ENCODE assay signal across 20 cellular contexts in the genomic region with DNA sequence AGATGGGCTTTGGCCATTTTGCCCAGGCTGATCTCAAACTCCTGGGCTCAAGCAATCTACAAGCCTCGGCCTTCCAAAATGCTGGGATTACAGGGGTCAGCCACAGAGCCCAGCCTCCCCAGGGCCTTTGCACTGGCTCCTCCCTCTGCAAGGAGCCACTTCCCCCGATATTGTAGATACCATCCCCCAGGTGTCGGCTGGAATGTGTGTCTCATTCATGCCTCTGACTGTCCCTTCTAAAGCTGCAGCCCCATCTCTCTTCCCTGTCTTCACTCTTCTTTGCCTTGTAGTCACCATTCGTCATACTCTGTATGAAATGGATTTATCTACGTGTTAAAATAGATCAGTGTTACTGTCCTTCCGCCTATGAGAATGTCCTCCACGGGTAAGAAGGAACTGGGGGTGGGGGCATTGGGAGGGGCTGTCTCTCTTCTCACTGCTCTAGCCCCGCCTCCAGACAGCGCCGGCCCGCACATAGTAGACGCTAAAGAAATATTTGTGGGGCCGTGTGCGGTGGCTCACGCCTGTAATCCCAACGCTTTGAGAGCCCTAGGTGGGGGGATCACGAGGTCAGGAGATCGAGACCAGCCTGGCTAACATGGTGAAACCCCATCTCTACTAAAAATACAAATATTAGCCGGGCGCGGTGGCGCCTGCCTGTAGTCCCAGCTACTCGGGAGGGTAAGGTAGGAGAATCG.
DNase-seq lines count a peak whose midpoint lies in the region; ATAC-seq and TF ChIP-seq lines count a peak whose summit lies in the region.
"Had no signal": no experiment of that assay in that cellular context is flagged by ENCODE, and none has a peak within 500 bp of the region (broad histone marks: within the 10 kb centered on the region; RNA-seq: fewer than 3 reads in every experiment).

No MANE protein-coding gene starts in this region.

- H3K4me3 Mint-ChIP-seq in activated B cell treated with CpG ODN at 0.5 μM for 24 hours (peak overlapping the region; percentile 5), naive B cell (peak overlapping the region in 5 of 8 donors; percentile 10 to 75 (median 49))
- H3K4me3 Mint-ChIP-seq: HFFc6 had no signal

- H3K9me3 ChIP-seq in heart right ventricle: no peaks in the 10 kb centered on the region

- H3K36me3 ChIP-seq in heart right ventricle: no peaks in the 10 kb centered on the region

- no peaks in the 10 kb centered on the region for H3K36me3 Mint-ChIP-seq in activated B cell treated with CpG ODN at 0.5 μM for 24 hours (ENCODE audit: low read depth)
- H3K36me3 Mint-ChIP-seq in naive B cell: peaks cover 0 to 7% of the 10 kb centered on the region in 2 donors

- WGBS in heart right ventricle, 2 donors: 37% methylated on average over 24 of the region's 24 CpGs

- peak; percentile 28 for DNase-seq in Right ventricle myocardium inferior (ENCODE audit: missing footprints)
- DNase-seq in heart right ventricle: no peak
- no peak for DNase-seq in activated B cell treated with CpG ODN at 0.5 μM for 24 hours
- DNase-seq in naive B cell: no peak
- DNase-seq in stimulated activated naive CD4-positive, alpha-beta T cell treated with Interleukin-2 at 50 U/mL for 16 hours (lab: John Stamatoyannopoulos, UW): no peak
- no peak for DNase-seq in NCI-H2227 (lab: John Stamatoyannopoulos, UW; ENCODE audit: unreplicated experiment)
- no peak for DNase-seq in hypothalamus (lab: John Stamatoyannopoulos, UW)
- DNase-seq: GOT3, HFFc6, KG1, NCI-H1105 treated with DMSO at 0.1 percent for 48 hours, NCI-H1694 treated with DMSO at 0.1 percent for 48 hours, NCI-H2107, NCI-H2227 treated with DMSO at 0.1 percent for 48 hours, NCI-H524, NCI-H82, SHP77 treated with DMSO at 0.1 percent for 48 hours had no signal

- no peak for TF ChIP-seq CTCF in heart right ventricle (IDR thresholded peaks at IDR 0.05)
- no peak for TF ChIP-seq CTCF in activated B cell treated with CpG ODN at 0.5 μM for 24 hours (IDR thresholded peaks at IDR 0.05)

- H3K27ac ChIP-seq in heart right ventricle: no peak overlapping the region
- H3K27ac ChIP-seq: 22Rv1 had no signal

- H3K27ac Mint-ChIP-seq in activated B cell treated with CpG ODN at 0.5 μM for 24 hours (no peak overlapping the region), naive B cell (no peak overlapping the region)
- H3K27ac Mint-ChIP-seq: HFFc6 had no signal

- H3K4me1 Mint-ChIP-seq in activated B cell treated with CpG ODN at 0.5 μM for 24 hours: peaks cover 3% of the 10 kb centered on the region
- peaks cover 2 to 16% (median 5%) of the 10 kb centered on the region in 3 donors for H3K4me1 Mint-ChIP-seq in naive B cell

- POLR2A ChIA-PET in activated B cell treated with CpG ODN at 0.5 μM for 24 hours (lab: Charles Lee): no interaction called here

- H3K9me3 Mint-ChIP-seq in activated B cell treated with CpG ODN at 0.5 μM for 24 hours (no peaks in the 10 kb centered on the region), naive B cell (peaks cover 0 to 7% (median 0%) of the 10 kb centered on the region in 7 donors)
- H3K9me3 Mint-ChIP-seq: HFFc6 had no signal

- H3K4me3 ChIP-seq in heart right ventricle: peak overlapping the region in 1 of 10 donors; percentile 27
- H3K4me3 ChIP-seq: GM12878 had no signal

- intact Hi-C loops in Right ventricle myocardium inferior (cut with DNase I) (no loop called here), heart right ventricle (cut with DNase I) (loop anchor here in 2 of 10 donors (5.0 to 10.0 kb wide), 2 partner anchors 70 to 167 kb away; a partner anchor contains a TSS), activated B cell treated with CpG ODN at 0.5 μM for 24 hours (cut with micrococcal nuclease) (no loop called here)

- peaks cover 0 to 12% (median 5%) of the 10 kb centered on the region in 9 donors for H3K4me1 ChIP-seq in heart right ventricle

- H3K27me3 ChIP-seq in heart right ventricle: peaks cover 0 to 98% (median 85%) of the 10 kb centered on the region in 7 donors

- CTCF ChIA-PET in activated B cell treated with CpG ODN at 0.5 μM for 24 hours (lab: Charles Lee): interaction anchor here (0.6 kb wide), 1 partner anchor 1770 kb away, joined by 3 read pairs; no protein-coding TSS in a partner anchor

- peaks cover 72% of the 10 kb centered on the region for H3K27me3 Mint-ChIP-seq in activated B cell treated with CpG ODN at 0.5 μM for 24 hours
- peaks cover 74 to 84% (median 81%) of the 10 kb centered on the region in 3 donors for H3K27me3 Mint-ChIP-seq in naive B cell

- ATAC-seq in Right ventricle myocardium inferior (no peak), heart right ventricle (no peak), activated B cell treated with CpG ODN at 0.5 μM for 24 hours (ENCODE audit: low read depth) (no peak), naive B cell (ENCODE audit: low read depth in 2 of 2) (no peak), HG03521 (IDR thresholded peaks at IDR 0.05; ENCODE audit: unreplicated experiment) (no peak)
- ATAC-seq: GM12878 had no signal
